1 cellular context compared by ENCODE assay signal in genomic region chr17:81238815-81239713, GRCh38.
TF ChIP-seq lines count a peak whose summit lies in the region.

TSS of gene NDUFAF8 (plus strand) at chr17:81239318. CDS start at chr17:81239364, 46 bp downstream.
TSS of gene TEPSIN (minus strand) at chr17:81239055. CDS start at chr17:81239033, 22 bp downstream.

TF ChIP-seq in HepG2, 621 proteins besides CTCF, POLR2A, EP300 and RAD21 (continued from another document):
- no peak for TF ChIP-seq ZBTB10 (CRISPR knock-in tag; IDR thresholded peaks at IDR 0.05; ENCODE audit: borderline replicate concordance)
- no peak for TF ChIP-seq NR2F6 (IDR thresholded peaks at IDR 0.05)
- TF ChIP-seq NR2F6 (CRISPR knock-in tag; IDR thresholded peaks at IDR 0.05): 0 out of 2 replicates have a peak, but pooled peaks have one; percentile 7
- TF ChIP-seq TBX2 (CRISPR knock-in tag; IDR thresholded peaks at IDR 0.05; ENCODE audit: borderline replicate concordance): no peak; the same call in 1 of the 2 replicates
- TF ChIP-seq SP2 (CRISPR knock-in tag; IDR thresholded peaks at IDR 0.05): peak; percentile 98
- TF ChIP-seq PAF1 (CRISPR knock-in tag; IDR thresholded peaks at IDR 0.05): no peak
- 0 out of 2 replicates have a peak, but pooled peaks have one; percentile 58 for TF ChIP-seq TGIF2 (CRISPR knock-in tag; IDR thresholded peaks at IDR 0.05)
- TF ChIP-seq NONO (IDR thresholded peaks at IDR 0.05): no peak
- peak; percentile 33; the same call in 1 of the 2 replicates for TF ChIP-seq NONO (CRISPR knock-in tag; conservative IDR thresholded peaks at IDR 0.05)
- no peak for TF ChIP-seq ARID3A (IDR thresholded peaks at IDR 0.05; ENCODE audit: low read depth, low read length)
- peak; percentile 93 for TF ChIP-seq THAP9 (CRISPR knock-in tag; IDR thresholded peaks at IDR 0.05; ENCODE audit: borderline replicate concordance)
- TF ChIP-seq ZNF605 (CRISPR knock-in tag; IDR thresholded peaks at IDR 0.05): peak; percentile 7; the same call in 1 of the 2 replicates
- peak; percentile 47; the same call in 1 of the 2 replicates for TF ChIP-seq RFX5 (IDR thresholded peaks at IDR 0.05; ENCODE audit: low read depth, low read length)
- TF ChIP-seq ZNF205 (CRISPR knock-in tag; IDR thresholded peaks at IDR 0.05): peak; percentile 10; the same call in 1 of the 2 replicates
- TF ChIP-seq ETV6 (CRISPR knock-in tag; conservative IDR thresholded peaks at IDR 0.05): no peak
- TF ChIP-seq ZNF577 (CRISPR knock-in tag; IDR thresholded peaks at IDR 0.05; ENCODE audit: borderline replicate concordance, low read depth): no peak
- no peak for TF ChIP-seq ZSCAN30 (CRISPR knock-in tag; IDR thresholded peaks at IDR 0.05)
- no peak for TF ChIP-seq ZNF781 (CRISPR knock-in tag; IDR thresholded peaks at IDR 0.05; ENCODE audit: borderline replicate concordance, not compliant biosample characterization)
- no peak for TF ChIP-seq ZNF775 (CRISPR knock-in tag; IDR thresholded peaks at IDR 0.05; ENCODE audit: borderline replicate concordance)
- no peak; the same call in 1 of the 2 replicates for TF ChIP-seq TOPORS (CRISPR knock-in tag; IDR thresholded peaks at IDR 0.05)
- no peak; the same call in 1 of the 2 replicates for TF ChIP-seq PAX8 (CRISPR knock-in tag; IDR thresholded peaks at IDR 0.05; ENCODE audit: borderline replicate concordance)
- TF ChIP-seq ZHX2 (IDR thresholded peaks at IDR 0.05; ENCODE audit: low read depth): peak; percentile 44; the same call in 1 of the 2 replicates
- TF ChIP-seq ZHX2 (CRISPR knock-in tag; IDR thresholded peaks at IDR 0.05; ENCODE audit: borderline replicate concordance): 0 out of 2 replicates have a peak, but pooled peaks have one; percentile 1
- TF ChIP-seq NFKBIZ (CRISPR knock-in tag; IDR thresholded peaks at IDR 0.05): no peak
- no peak for TF ChIP-seq CSRNP2 (CRISPR knock-in tag; conservative IDR thresholded peaks at IDR 0.05; ENCODE audit: low read depth)
- TF ChIP-seq AGO2 (optimal IDR thresholded peaks at IDR 0.05; ENCODE audit: low read depth, low read length): peak; percentile 3
- TF ChIP-seq ZNF777 (CRISPR knock-in tag; IDR thresholded peaks at IDR 0.05): peak; percentile 67
- no peak for TF ChIP-seq IKZF1 (IDR thresholded peaks at IDR 0.05)
- TF ChIP-seq ZNF616 (CRISPR knock-in tag; IDR thresholded peaks at IDR 0.05; ENCODE audit: low read depth): no peak
- no peak; the same call in 1 of the 2 replicates for TF ChIP-seq REPIN1 (CRISPR knock-in tag; IDR thresholded peaks at IDR 0.05; ENCODE audit: borderline replicate concordance, low read depth)
- peak; percentile 45 for TF ChIP-seq ZMYM4 (CRISPR knock-in tag; IDR thresholded peaks at IDR 0.05)
- no peak; the same call in none of the 2 replicates for TF ChIP-seq ZNF281 (CRISPR knock-in tag; IDR thresholded peaks at IDR 0.05; ENCODE audit: borderline replicate concordance)
- TF ChIP-seq ZNF652 (CRISPR knock-in tag; IDR thresholded peaks at IDR 0.05; ENCODE audit: borderline replicate concordance, low read depth): no peak
- TF ChIP-seq RELA (CRISPR knock-in tag; IDR thresholded peaks at IDR 0.05): no peak
- TF ChIP-seq ZNF513 (CRISPR knock-in tag; conservative IDR thresholded peaks at IDR 0.05): no peak
